17 cellular contexts compared by ENCODE assay signal in the genomic region with DNA sequence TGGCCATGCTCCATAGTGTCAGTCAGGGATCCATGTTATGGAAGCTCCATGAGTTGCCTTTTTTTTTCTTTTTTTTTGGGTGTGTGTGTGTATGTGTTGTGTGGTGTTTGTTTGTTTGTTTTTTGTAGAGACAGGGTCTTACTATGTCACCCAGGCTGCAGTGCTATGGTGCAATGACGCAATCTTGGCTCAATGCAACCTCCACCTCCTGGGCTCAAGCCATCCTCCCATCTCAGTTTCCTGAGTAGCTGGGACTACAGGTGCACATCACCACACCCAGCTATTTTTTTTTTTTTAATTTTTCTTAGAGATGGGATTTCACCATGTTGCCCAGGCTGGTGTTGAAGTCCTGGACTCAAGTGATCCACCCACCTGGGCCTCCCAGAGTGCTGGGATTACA. TPM values are rescaled to one million over a fixed set of nuclear protein-coding genes. Genes with fewer than 3 reads are reported as not detected.
A peak's percentile ranks its signal among the peaks of the same experiment; 100 is the strongest.
DNase-seq lines count a peak whose midpoint lies in the region; ATAC-seq and TF ChIP-seq lines count a peak whose summit lies in the region.
"Had no signal": no experiment of that assay in that cellular context is flagged by ENCODE, and none has a peak within 500 bp of the region (broad histone marks: within the 10 kb centered on the region; RNA-seq: fewer than 3 reads in every experiment).

No MANE protein-coding gene starts in this region.

- no peaks in the 10 kb centered on the region for H3K9me3 Mint-ChIP-seq in activated naive CD4-positive, alpha-beta T cell treated with anti-CD3 and anti-CD28 coated beads, Interleukin-2, amount 50 U/mL, for 72 hours
- H3K9me3 Mint-ChIP-seq in naive B cell, result no peaks in the 10 kb centered on the region

- H3K36me3 Mint-ChIP-seq in activated naive CD4-positive, alpha-beta T cell treated with anti-CD3 and anti-CD28 coated beads, Interleukin-2, amount 50 U/mL, for 72 hours, result peaks cover 33% of the 10 kb centered on the region in 2 donors
- peaks cover 4 to 15% of the 10 kb centered on the region in 2 donors for H3K36me3 Mint-ChIP-seq in naive B cell

- intact Hi-C loops in left ventricle myocardium inferior (cut with micrococcal nuclease), result no loop called here
- intact Hi-C loops in left ventricle myocardium superior (cut with micrococcal nuclease), result no loop called here
- intact Hi-C loops in uterus (cut with DNase I; ENCODE audit: low total_unique reads), result no loop called here

- no peaks in the 10 kb centered on the region for H3K9me3 ChIP-seq in left ventricle myocardium inferior (replicated peaks)
- H3K9me3 ChIP-seq in uterus, result no peaks in the 10 kb centered on the region
- H3K9me3 ChIP-seq: left lung, SJSA1 had no signal

- ATAC-seq in left ventricle myocardium superior, result no peak
- ATAC-seq in activated naive CD4-positive, alpha-beta T cell treated with anti-CD3 and anti-CD28 coated beads, Interleukin-2, amount 50 U/mL, for 72 hours, result no peak
- no peak for ATAC-seq in naive B cell (ENCODE audit: low read depth in 2 of 2)
- ATAC-seq in HG02852 (IDR thresholded peaks at IDR 0.05; ENCODE audit: unreplicated experiment), result no peak
- ATAC-seq: left lung had no signal

- H3K4me1 ChIP-seq in left ventricle myocardium inferior, result peaks cover 40% of the 10 kb centered on the region
- no peaks in the 10 kb centered on the region for H3K4me1 ChIP-seq in uterus

- H3K27me3 ChIP-seq in left ventricle myocardium inferior (ENCODE audit: low read depth) (no peaks in the 10 kb centered on the region), uterus (no peaks in the 10 kb centered on the region)
- H3K27me3 ChIP-seq: left lung, SJSA1 had no signal

- no peak for TF ChIP-seq POLR2A in uterus (IDR thresholded peaks at IDR 0.05)

- DNase-seq in left ventricle myocardium inferior (no peak), left ventricle myocardium superior (no peak), naive B cell (no peak), uterus (no peak), MV-4-11 (lab: John Stamatoyannopoulos, UW) (no peak)
- no peak for DNase-seq in activated naive CD4-positive, alpha-beta T cell treated with anti-CD3 and anti-CD28 coated beads, Interleukin-2, amount 50 U/mL, for 72 hours (ENCODE audit: low spot score in 2 of 2)
- no peak for DNase-seq in stimulated activated CD4-positive, alpha-beta T cell treated with anti-CD3 and anti-CD28 coated beads, Interleukin-12 subunit alpha, Interleukin-12 subunit beta, amount 100 ng/mL, for 4 hours
- DNase-seq: activated CD4-positive, alpha-beta T cell treated with anti-CD3 and anti-CD28 coated beads, Interleukin-2, amount 50 U/mL, for 4 hours; C1 segment of cervical spinal cord; endodermal cell; glutamatergic neuron; left lung; NCI-H1105 treated with DMSO at 0.1 percent for 48 hours; NCI-H82 had no signal

- peaks cover 46 to 68% (median 58%) of the 10 kb centered on the region in 3 donors for H3K4me1 Mint-ChIP-seq in naive B cell

- no peaks in the 10 kb centered on the region for H3K36me3 ChIP-seq in left ventricle myocardium inferior
- no peaks in the 10 kb centered on the region for H3K36me3 ChIP-seq in uterus

- H3K4me3 ChIP-seq in left ventricle myocardium inferior, result no peak overlapping the region
- H3K4me3 ChIP-seq in uterus, result no peak overlapping the region
- H3K4me3 ChIP-seq: SJSA1 had no signal

- H3K27me3 Mint-ChIP-seq in naive B cell, result no peaks in the 10 kb centered on the region

- H3K4me3 Mint-ChIP-seq in naive B cell, result peak overlapping the region in 7 of 8 donors; percentile 12 to 51 (median 28)
- H3K4me3 Mint-ChIP-seq: endodermal cell had no signal

- peak overlapping the region; percentile 90 for H3K27ac ChIP-seq in left ventricle myocardium inferior (replicated peaks)
- H3K27ac ChIP-seq in uterus, result peak overlapping the region; percentile 86 to 98

- TF ChIP-seq CTCF in left ventricle myocardium inferior (IDR thresholded peaks at IDR 0.05; ENCODE audit: borderline replicate concordance) (no peak), uterus (IDR thresholded peaks at IDR 0.05) (no peak)

- H3K27ac Mint-ChIP-seq in activated naive CD4-positive, alpha-beta T cell treated with anti-CD3 and anti-CD28 coated beads, Interleukin-2, amount 50 U/mL, for 72 hours, result peak overlapping the region; percentile 12 to 99
- peak overlapping the region in 5 of 6 donors; percentile 13 to 97 (median 72) for H3K27ac Mint-ChIP-seq in naive B cell
- H3K27ac Mint-ChIP-seq: endodermal cell had no signal

RNA-seq across cellular contexts. Expression of gene TRIM22, which starts 1.1 kb away (rescaled TPM):
- total RNA-seq in left ventricle myocardium inferior (16.6 TPM), left ventricle myocardium superior (19.2 TPM), uterus (10 to 100 TPM; 10.9 to 64.8 (median 25.4) TPM)
- 100 to 1,000 TPM; 151 to 228 TPM for total RNA-seq in activated naive CD4-positive, alpha-beta T cell treated with anti-CD3 and anti-CD28 coated beads, Interleukin-2, amount 50 U/mL, for 72 hours
- polyA plus RNA-seq in naive B cell (ENCODE audit: low read depth in 6 of 6), result 100 to 1,000 TPM; 178 to 300 (median 241) TPM

RNA-seq across cellular contexts. Expression of gene TRIM5, which starts 3.6 kb away (rescaled TPM):
- total RNA-seq in left ventricle myocardium inferior, result 8.4 TPM
- 6.8 TPM for total RNA-seq in left ventricle myocardium superior
- total RNA-seq in activated naive CD4-positive, alpha-beta T cell treated with anti-CD3 and anti-CD28 coated beads, Interleukin-2, amount 50 U/mL, for 72 hours, result 10 to 100 TPM; 30.2 to 31.9 TPM
- 10 to 100 TPM in 1 of 6 donors, 1 to 10 TPM in 5; 5.0 to 10.2 (median 7.9) TPM for polyA plus RNA-seq in naive B cell (ENCODE audit: low read depth in 6 of 6)
- 10 to 100 TPM in 3 of 4 donors, 1 to 10 TPM in 1; 4.4 to 50.4 (median 37.4) TPM for total RNA-seq in uterus

RNA-seq across cellular contexts. Expression of gene OR56B1, which starts 47.8 kb away (rescaled TPM):
- total RNA-seq in left ventricle myocardium inferior (not detected), left ventricle myocardium superior (not detected), uterus (under 1 TPM in 1 of 4 donors, not detected in 3; 0.79 TPM)
- total RNA-seq in activated naive CD4-positive, alpha-beta T cell treated with anti-CD3 and anti-CD28 coated beads, Interleukin-2, amount 50 U/mL, for 72 hours, result under 1 TPM; 0.48 to 0.93 TPM
- polyA plus RNA-seq in naive B cell (ENCODE audit: low read depth in 6 of 6), result under 1 TPM in 5 of 6 donors, not detected in 1; 0.16 to 0.32 (median 0.18) TPM
- total RNA-seq: endodermal cell, left lung, pulmonary artery endothelial cell, SJSA1 had no signal
